In the genomic region with DNA sequence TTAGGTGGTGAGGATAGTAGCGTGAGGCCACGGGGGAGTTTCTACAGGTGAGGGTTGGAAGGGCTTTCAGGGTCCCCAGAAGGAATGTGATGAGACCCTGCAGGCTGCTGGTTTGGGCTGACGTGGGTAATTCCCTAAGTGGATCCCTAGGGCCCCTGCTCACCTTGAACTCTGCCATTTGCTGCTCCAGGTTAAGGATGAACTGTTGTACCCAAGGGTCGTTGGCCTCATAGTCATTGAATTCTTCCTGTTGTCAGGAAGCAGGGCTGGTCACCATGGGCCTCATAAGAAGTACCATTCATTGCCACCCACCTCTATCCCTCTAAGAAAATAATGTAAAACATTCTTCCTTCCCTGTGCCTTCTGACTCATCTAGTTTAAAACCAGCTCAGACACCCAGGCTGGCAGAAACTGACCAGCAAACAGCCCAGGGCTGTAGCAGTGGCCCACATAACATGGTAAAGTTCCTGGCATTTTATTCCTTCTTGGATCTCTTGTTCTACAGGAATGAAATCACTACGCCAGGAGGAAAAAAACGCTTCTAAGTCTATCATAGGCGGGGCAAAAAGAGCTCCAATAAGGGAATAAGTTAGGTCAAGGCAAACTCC, we compare ENCODE assay signal across 1 cellular context.
A peak's percentile ranks its signal among the peaks of the same experiment; 100 is the strongest.
TF ChIP-seq lines count a peak whose summit lies in the region.

No MANE protein-coding gene starts in this region.

TF ChIP-seq in HepG2, 621 proteins besides CTCF, POLR2A, EP300 and RAD21:
- no peak for TF ChIP-seq ZNF317 (CRISPR knock-in tag; IDR thresholded peaks at IDR 0.05)
- 0 out of 2 replicates have a peak, but pooled peaks have one; percentile 26 for TF ChIP-seq NR2F6 (IDR thresholded peaks at IDR 0.05)
- TF ChIP-seq NR2F6 (CRISPR knock-in tag; IDR thresholded peaks at IDR 0.05) = no peak
- peak; percentile 15; the same call in 1 of the 2 replicates for TF ChIP-seq ZNF766 (CRISPR knock-in tag; IDR thresholded peaks at IDR 0.05; ENCODE audit: borderline replicate concordance)
- no peak for TF ChIP-seq THAP8 (CRISPR knock-in tag; IDR thresholded peaks at IDR 0.05; ENCODE audit: borderline replicate concordance)
- peak; percentile 25; the same call in 1 of the 2 replicates for TF ChIP-seq ETV5 (CRISPR knock-in tag; IDR thresholded peaks at IDR 0.05; ENCODE audit: borderline replicate concordance)
- TF ChIP-seq HNF4A (CRISPR knock-in tag; IDR thresholded peaks at IDR 0.05) = peak; percentile 68
- no peak for TF ChIP-seq ZMAT5 (CRISPR knock-in tag; IDR thresholded peaks at IDR 0.05; ENCODE audit: borderline replicate concordance, low read depth)
- TF ChIP-seq ZFP91 (CRISPR knock-in tag; IDR thresholded peaks at IDR 0.05; ENCODE audit: borderline replicate concordance) = peak; percentile 20; the same call in 1 of the 2 replicates
- no peak for TF ChIP-seq DPF2 (CRISPR knock-in tag; IDR thresholded peaks at IDR 0.05; ENCODE audit: borderline replicate concordance, low read depth)
- TF ChIP-seq RARA (CRISPR knock-in tag; IDR thresholded peaks at IDR 0.05) = 0 out of 2 replicates have a peak, but pooled peaks have one; percentile 8
- TF ChIP-seq, protein P1, sequence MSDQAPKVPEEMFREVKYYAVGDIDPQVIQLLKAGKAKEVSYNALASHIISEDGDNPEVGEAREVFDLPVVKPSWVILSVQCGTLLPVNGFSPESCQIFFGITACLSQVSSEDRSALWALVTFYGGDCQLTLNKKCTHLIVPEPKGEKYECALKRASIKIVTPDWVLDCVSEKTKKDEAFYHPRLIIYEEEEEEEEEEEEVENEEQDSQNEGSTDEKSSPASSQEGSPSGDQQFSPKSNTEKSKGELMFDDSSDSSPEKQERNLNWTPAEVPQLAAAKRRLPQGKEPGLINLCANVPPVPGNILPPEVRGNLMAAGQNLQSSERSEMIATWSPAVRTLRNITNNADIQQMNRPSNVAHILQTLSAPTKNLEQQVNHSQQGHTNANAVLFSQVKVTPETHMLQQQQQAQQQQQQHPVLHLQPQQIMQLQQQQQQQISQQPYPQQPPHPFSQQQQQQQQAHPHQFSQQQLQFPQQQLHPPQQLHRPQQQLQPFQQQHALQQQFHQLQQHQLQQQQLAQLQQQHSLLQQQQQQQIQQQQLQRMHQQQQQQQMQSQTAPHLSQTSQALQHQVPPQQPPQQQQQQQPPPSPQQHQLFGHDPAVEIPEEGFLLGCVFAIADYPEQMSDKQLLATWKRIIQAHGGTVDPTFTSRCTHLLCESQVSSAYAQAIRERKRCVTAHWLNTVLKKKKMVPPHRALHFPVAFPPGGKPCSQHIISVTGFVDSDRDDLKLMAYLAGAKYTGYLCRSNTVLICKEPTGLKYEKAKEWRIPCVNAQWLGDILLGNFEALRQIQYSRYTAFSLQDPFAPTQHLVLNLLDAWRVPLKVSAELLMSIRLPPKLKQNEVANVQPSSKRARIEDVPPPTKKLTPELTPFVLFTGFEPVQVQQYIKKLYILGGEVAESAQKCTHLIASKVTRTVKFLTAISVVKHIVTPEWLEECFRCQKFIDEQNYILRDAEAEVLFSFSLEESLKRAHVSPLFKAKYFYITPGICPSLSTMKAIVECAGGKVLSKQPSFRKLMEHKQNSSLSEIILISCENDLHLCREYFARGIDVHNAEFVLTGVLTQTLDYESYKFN (CRISPR knock-in tag; conservative IDR thresholded peaks at IDR 0.05) = peak; percentile 66
- 0 out of 2 replicates have a peak, but pooled peaks have one; percentile 10 for TF ChIP-seq HDAC2 (CRISPR knock-in tag; IDR thresholded peaks at IDR 0.05)
- 0 out of 2 replicates have a peak, but pooled peaks have one; percentile 26 for TF ChIP-seq RXRB (CRISPR knock-in tag; IDR thresholded peaks at IDR 0.05; ENCODE audit: borderline replicate concordance)
- TF ChIP-seq GFI1 (CRISPR knock-in tag; IDR thresholded peaks at IDR 0.05; ENCODE audit: borderline replicate concordance) = no peak
- peak; percentile 20; the same call in 1 of the 2 replicates for TF ChIP-seq RXRA (CRISPR knock-in tag; IDR thresholded peaks at IDR 0.05)
